ENCODE assay signal across 1 cellular context in the genomic region with DNA sequence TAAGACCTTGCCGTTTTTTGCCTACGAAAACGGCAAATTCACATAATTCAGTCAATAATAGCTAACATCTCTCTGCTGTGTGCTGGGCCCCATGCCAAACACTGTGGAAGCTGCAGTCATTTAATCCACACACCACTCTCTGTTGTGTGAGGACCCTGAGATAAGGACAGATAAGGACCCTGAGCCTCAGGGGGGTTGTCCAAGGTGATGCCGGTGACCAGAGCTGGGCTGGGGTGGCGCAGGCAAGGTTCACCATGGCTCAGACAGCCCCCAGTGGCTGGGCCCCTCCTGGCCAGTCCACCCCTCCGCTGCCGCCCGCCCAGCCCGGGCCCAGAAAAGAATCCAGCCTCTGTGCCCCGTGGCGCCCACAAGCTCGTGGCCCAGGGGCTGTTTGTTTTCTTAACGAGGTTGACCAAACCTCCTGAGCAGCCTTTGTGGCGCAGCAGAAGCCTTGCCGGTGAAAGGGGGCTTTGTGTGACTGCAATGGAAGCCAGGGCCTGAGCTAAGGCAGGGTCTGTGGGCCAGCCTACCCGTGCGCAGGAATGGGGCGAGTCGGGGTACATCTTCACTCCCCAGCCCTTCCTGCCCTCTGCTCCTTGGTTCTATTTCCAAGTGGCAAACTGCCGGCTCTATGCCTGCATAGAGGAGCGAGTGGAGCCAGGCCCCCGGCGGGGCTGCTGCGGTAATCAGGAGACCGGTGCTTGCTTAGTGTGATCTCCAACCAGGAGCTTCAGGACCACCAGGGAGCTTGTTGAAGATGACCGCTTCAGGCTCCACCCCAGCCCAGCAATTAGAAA.
TF ChIP-seq lines count a peak whose summit lies in the region.

No MANE protein-coding gene starts in this region.

TF ChIP-seq in K562, 482 proteins besides CTCF, POLR2A, EP300 and RAD21 (continued from another document and continues in another):
- TF ChIP-seq, protein P1, sequence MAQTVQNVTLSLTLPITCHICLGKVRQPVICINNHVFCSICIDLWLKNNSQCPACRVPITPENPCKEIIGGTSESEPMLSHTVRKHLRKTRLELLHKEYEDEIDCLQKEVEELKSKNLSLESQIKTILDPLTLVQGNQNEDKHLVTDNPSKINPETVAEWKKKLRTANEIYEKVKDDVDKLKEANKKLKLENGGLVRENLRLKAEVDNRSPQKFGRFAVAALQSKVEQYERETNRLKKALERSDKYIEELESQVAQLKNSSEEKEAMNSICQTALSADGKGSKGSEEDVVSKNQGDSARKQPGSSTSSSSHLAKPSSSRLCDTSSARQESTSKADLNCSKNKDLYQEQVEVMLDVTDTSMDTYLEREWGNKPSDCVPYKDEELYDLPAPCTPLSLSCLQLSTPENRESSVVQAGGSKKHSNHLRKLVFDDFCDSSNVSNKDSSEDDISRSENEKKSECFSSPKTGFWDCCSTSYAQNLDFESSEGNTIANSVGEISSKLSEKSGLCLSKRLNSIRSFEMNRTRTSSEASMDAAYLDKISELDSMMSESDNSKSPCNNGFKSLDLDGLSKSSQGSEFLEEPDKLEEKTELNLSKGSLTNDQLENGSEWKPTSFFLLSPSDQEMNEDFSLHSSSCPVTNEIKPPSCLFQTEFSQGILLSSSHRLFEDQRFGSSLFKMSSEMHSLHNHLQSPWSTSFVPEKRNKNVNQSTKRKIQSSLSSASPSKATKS (CRISPR knock-in tag; IDR thresholded peaks at IDR 0.05), result no peak
- TF ChIP-seq CHD7 (IDR thresholded peaks at IDR 0.05; ENCODE audit: low read depth, low read length), result no peak
- TF ChIP-seq NCOA1 (IDR thresholded peaks at IDR 0.05; ENCODE audit: low read depth), result 0 out of 2 replicates have a peak, but pooled peaks have one; percentile 27
- TF ChIP-seq GABPB1 (CRISPR knock-in tag; IDR thresholded peaks at IDR 0.05), result no peak
- TF ChIP-seq ZKSCAN1 (IDR thresholded peaks at IDR 0.05; ENCODE audit: low read depth, low read length), result no peak
- 0 out of 2 replicates have a peak, but pooled peaks have one; percentile 20 for TF ChIP-seq TOE1 (IDR thresholded peaks at IDR 0.05; ENCODE audit: borderline replicate concordance)
- no peak for TF ChIP-seq TOE1 (CRISPR knock-in tag; IDR thresholded peaks at IDR 0.05; ENCODE audit: borderline replicate concordance, low read depth)
- no peak for TF ChIP-seq KAT7 (CRISPR knock-in tag; IDR thresholded peaks at IDR 0.05; ENCODE audit: borderline replicate concordance)
- TF ChIP-seq RHOXF2B (CRISPR knock-in tag; conservative IDR thresholded peaks at IDR 0.05), result no peak
- no peak for TF ChIP-seq ZNF263 (CRISPR knock-in tag; IDR thresholded peaks at IDR 0.05; ENCODE audit: borderline replicate concordance)
- TF ChIP-seq, protein P2, sequence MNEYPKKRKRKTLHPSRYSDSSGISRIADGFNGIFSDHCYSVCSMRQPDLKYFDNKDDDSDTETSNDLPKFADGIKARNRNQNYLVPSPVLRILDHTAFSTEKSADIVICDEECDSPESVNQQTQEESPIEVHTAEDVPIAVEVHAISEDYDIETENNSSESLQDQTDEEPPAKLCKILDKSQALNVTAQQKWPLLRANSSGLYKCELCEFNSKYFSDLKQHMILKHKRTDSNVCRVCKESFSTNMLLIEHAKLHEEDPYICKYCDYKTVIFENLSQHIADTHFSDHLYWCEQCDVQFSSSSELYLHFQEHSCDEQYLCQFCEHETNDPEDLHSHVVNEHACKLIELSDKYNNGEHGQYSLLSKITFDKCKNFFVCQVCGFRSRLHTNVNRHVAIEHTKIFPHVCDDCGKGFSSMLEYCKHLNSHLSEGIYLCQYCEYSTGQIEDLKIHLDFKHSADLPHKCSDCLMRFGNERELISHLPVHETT (CRISPR knock-in tag; conservative IDR thresholded peaks at IDR 0.05 in 1 of 2, IDR thresholded peaks at IDR 0.05 in 1 of 2), result no peak
- peak; percentile 48 for TF ChIP-seq JUND (IDR thresholded peaks at IDR 0.05; ENCODE audit: borderline replicate concordance, low read depth, low read length)
- TF ChIP-seq JUND (tag; IDR thresholded peaks at IDR 0.05; ENCODE audit: borderline replicate concordance, low read depth, low read length), result no peak; the same call in 2 of the 3 replicates
- no peak for TF ChIP-seq ZNF140 (CRISPR knock-in tag; IDR thresholded peaks at IDR 0.05)
- no peak for TF ChIP-seq DACH1 (IDR thresholded peaks at IDR 0.05; ENCODE audit: partially characterized antibody)
- no peak for TF ChIP-seq E2F1 (CRISPR knock-in tag; IDR thresholded peaks at IDR 0.05)
- no peak for TF ChIP-seq ZZZ3 (IDR thresholded peaks at IDR 0.05)
- no peak for TF ChIP-seq ZNF384 (IDR thresholded peaks at IDR 0.05; ENCODE audit: low read depth, low read length)
- TF ChIP-seq ZC3H4 (CRISPR knock-in tag; IDR thresholded peaks at IDR 0.05; ENCODE audit: borderline replicate concordance), result no peak
- TF ChIP-seq BACH1 (tag; IDR thresholded peaks at IDR 0.05), result no peak
- no peak for TF ChIP-seq ETV1 (tag; conservative IDR thresholded peaks at IDR 0.05; ENCODE audit: low read depth)
- no peak for TF ChIP-seq FOS (IDR thresholded peaks at IDR 0.05; ENCODE audit: extremely low read depth, insufficient read length)
- TF ChIP-seq ZNF239 (CRISPR knock-in tag; IDR thresholded peaks at IDR 0.05), result no peak
- no peak for TF ChIP-seq NBN (IDR thresholded peaks at IDR 0.05; ENCODE audit: low read depth)
- TF ChIP-seq TEAD2 (tag; IDR thresholded peaks at IDR 0.05), result no peak
- no peak for TF ChIP-seq NCOA4 (IDR thresholded peaks at IDR 0.05; ENCODE audit: partially characterized antibody)
- TF ChIP-seq SAP30 (IDR thresholded peaks at IDR 0.05; ENCODE audit: borderline replicate concordance, insufficient read depth, low read depth, low read length, poor library complexity, severe bottlenecking), result no peak
- no peak for TF ChIP-seq ATF1 (CRISPR knock-in tag; IDR thresholded peaks at IDR 0.05)
- 0 out of 2 replicates have a peak, but pooled peaks have one; percentile 34 for TF ChIP-seq ATF1 (tag; IDR thresholded peaks at IDR 0.05)
- no peak for TF ChIP-seq ATF3 (IDR thresholded peaks at IDR 0.05)
- TF ChIP-seq ATF3 (CRISPR knock-in tag; conservative IDR thresholded peaks at IDR 0.05), result no peak
- TF ChIP-seq EP400 (IDR thresholded peaks at IDR 0.05), result 0 out of 2 replicates have a peak, but pooled peaks have one; percentile 15
- no peak for TF ChIP-seq STAT6 (CRISPR knock-in tag; IDR thresholded peaks at IDR 0.05)
- TF ChIP-seq CBX5 (IDR thresholded peaks at IDR 0.05; ENCODE audit: borderline replicate concordance, low read depth), result no peak
- no peak for TF ChIP-seq FOXK2 (conservative IDR thresholded peaks at IDR 0.05 in 1 of 2, IDR thresholded peaks at IDR 0.05 in 1 of 2; ENCODE audit: low read depth in 2 of 2)
- no peak for TF ChIP-seq MCM2 (IDR thresholded peaks at IDR 0.05; ENCODE audit: low read depth)
- TF ChIP-seq XRCC4 (IDR thresholded peaks at IDR 0.05; ENCODE audit: extremely low read depth, insufficient read depth, insufficient read length), result no peak
- no peak for TF ChIP-seq ZNF445 (CRISPR knock-in tag; IDR thresholded peaks at IDR 0.05; ENCODE audit: low read depth)
- no peak for TF ChIP-seq NR3C1 (CRISPR knock-in tag; IDR thresholded peaks at IDR 0.05)
- no peak for TF ChIP-seq TCF7 (IDR thresholded peaks at IDR 0.05; ENCODE audit: borderline replicate concordance)
